In genomic region chr22:24136533-24136932, GRCh38 we compare ENCODE assay signal across 1 cellular context. TPM values are rescaled to one million over a fixed set of nuclear protein-coding genes. Genes with fewer than 3 reads are reported as not detected.
"Had no signal": no experiment of that assay in that cellular context is flagged by ENCODE, and none has a peak within 500 bp of the region (broad histone marks: within the 10 kb centered on the region; RNA-seq: fewer than 3 reads in every experiment).

No MANE protein-coding gene starts in this region.

RNA-seq across cellular contexts. Expression of gene SUSD2, which starts 44.8 kb away (rescaled TPM):
- total RNA-seq: GM23248 had no signal
